In genomic region chr2:237423891-237424290, GRCh38 we compare ENCODE assay signal across 26 cellular contexts. TPM values are rescaled to one million over a fixed set of nuclear protein-coding genes. Genes with fewer than 3 reads are reported as not detected.
A peak's percentile ranks its signal among the peaks of the same experiment; 100 is the strongest.
DNase-seq lines count a peak whose midpoint lies in the region; ATAC-seq and TF ChIP-seq lines count a peak whose summit lies in the region.
"Had no signal": no experiment of that assay in that cellular context is flagged by ENCODE, and none has a peak within 500 bp of the region (broad histone marks: within the 10 kb centered on the region; RNA-seq: fewer than 3 reads in every experiment).

No MANE protein-coding gene starts in this region.

- H3K9ac ChIP-seq in SK-N-SH (peak overlapping the region; percentile 34; the same call in 1 of the 2 replicates), PC-3 (ENCODE audit: low read length) (no peak overlapping the region), smooth muscle cell (ENCODE audit: low read depth) (peak overlapping the region; percentile 42)

- ATAC-seq in SK-N-SH treated with all-trans-retinoic acid at 6 μM for 48 hours (no peak), PC-3 (no peak), GM18909 (IDR thresholded peaks at IDR 0.05; ENCODE audit: poor library complexity, unreplicated experiment) (no peak)

- POLR2A ChIA-PET in SK-N-SH (lab: Yijun Ruan, JAX) = no interaction called here
- POLR2A ChIA-PET in PC-3 (lab: Charles Lee; ENCODE audit: unreplicated experiment) = no interaction called here

- H2AFZ ChIP-seq in SK-N-SH (ENCODE audit: low read depth) (peak overlapping the region; percentile 75), PC-3 (ENCODE audit: low read length) (no peak overlapping the region), hepatocyte (no peak overlapping the region), smooth muscle cell (ENCODE audit: low read depth) (no peak overlapping the region)

- no peak for TF ChIP-seq RAD21 in SK-N-SH (IDR thresholded peaks at IDR 0.05; ENCODE audit: low read length)

- no peak for TF ChIP-seq CTCF in SK-N-SH (IDR thresholded peaks at IDR 0.05)
- no peak for TF ChIP-seq CTCF in PC-3 (conservative IDR thresholded peaks at IDR 0.05; ENCODE audit: low read depth, low read length)
- TF ChIP-seq CTCF in hepatocyte (IDR thresholded peaks at IDR 0.05; ENCODE audit: poor library complexity) = no peak
- no peak for TF ChIP-seq CTCF in smooth muscle cell (IDR thresholded peaks at IDR 0.05; ENCODE audit: borderline replicate concordance, insufficient read depth, poor library complexity, severe bottlenecking)
- no peak for TF ChIP-seq CTCF in GM10266 (IDR thresholded peaks at IDR 0.05; ENCODE audit: control insufficient read depth, insufficient read depth, low read depth, missing control alignments)

- no peaks in the 10 kb centered on the region for H3K79me2 ChIP-seq in SK-N-SH (ENCODE audit: insufficient read depth)
- no peaks in the 10 kb centered on the region; the same call in 1 of the 2 replicates for H3K79me2 ChIP-seq in PC-3 (ENCODE audit: low read length)
- H3K79me2 ChIP-seq in hepatocyte = no peaks in the 10 kb centered on the region
- H3K79me2 ChIP-seq in smooth muscle cell (ENCODE audit: low read depth) = peaks cover 70% of the 10 kb centered on the region

- H3K4me2 ChIP-seq in SK-N-SH (no peak overlapping the region), PC-3 (ENCODE audit: low read length) (no peak overlapping the region), hepatocyte (no peak overlapping the region), smooth muscle cell (peak overlapping the region; percentile 70)

- WGBS in SK-N-SH (ENCODE audit: low lambda C conversion rate) = 93% methylated on average over 2 of the region's 2 CpGs
- WGBS in hepatocyte (ENCODE audit: low lambda C conversion rate, missing lambda C conversion rate) = 76% methylated on average over 2 of the region's 2 CpGs
- WGBS in smooth muscle cell (ENCODE audit: low lambda C conversion rate) = 70% methylated on average over 2 of the region's 2 CpGs

- H3F3A ChIP-seq in SK-N-SH (replicated peaks; ENCODE audit: insufficient read depth) (peaks cover 19% of the 10 kb centered on the region), PC-3 (ENCODE audit: low read length, unreplicated experiment) (peaks cover 5% of the 10 kb centered on the region), smooth muscle cell (ENCODE audit: low read depth) (peaks cover 44% of the 10 kb centered on the region)

- CTCF ChIA-PET in SK-N-SH (lab: Yijun Ruan, JAX) = interaction anchor here (4.6 kb wide), 1 partner anchor 13 kb away, joined by 57 read pairs; no protein-coding TSS in a partner anchor
- CTCF ChIA-PET in PC-3 (lab: Charles Lee) = no interaction called here

- no peak for TF ChIP-seq EP300 in SK-N-SH (IDR thresholded peaks at IDR 0.05; ENCODE audit: borderline replicate concordance in 1 of 2, low read depth in 1 of 2, low read length in 1 of 2)

- H3K9me3 ChIP-seq in SK-N-SH (no peaks in the 10 kb centered on the region), PC-3 (ENCODE audit: low read length) (no peaks in the 10 kb centered on the region), hepatocyte (ENCODE audit: low read depth) (no peaks in the 10 kb centered on the region), smooth muscle cell (replicated peaks; ENCODE audit: low read depth) (no peaks in the 10 kb centered on the region)
- H3K9me3 ChIP-seq: BE2C, Peyer's patch had no signal

- H3K27me3 ChIP-seq in SK-N-SH (ENCODE audit: insufficient read depth) = no peaks in the 10 kb centered on the region
- no peaks in the 10 kb centered on the region for H3K27me3 ChIP-seq in PC-3 (ENCODE audit: low read length)
- no peaks in the 10 kb centered on the region for H3K27me3 ChIP-seq in hepatocyte
- no peaks in the 10 kb centered on the region for H3K27me3 ChIP-seq in smooth muscle cell (ENCODE audit: low read depth)
- H3K27me3 ChIP-seq: BE2C, Peyer's patch had no signal

- BruUV-seq in PC-3 (replicated peaks; lab: Mats Ljungman, UMichigan) = no TSS peak

- no peaks in the 10 kb centered on the region for H3K9me2 ChIP-seq in SK-N-SH
- no peaks in the 10 kb centered on the region for H3K9me2 ChIP-seq in PC-3 (replicated peaks; ENCODE audit: low read length)
- H3K9me2 ChIP-seq in hepatocyte (replicated peaks; ENCODE audit: insufficient read depth) = no peaks in the 10 kb centered on the region

- H3K36me3 ChIP-seq in SK-N-SH (replicated peaks in 1 of 2; ENCODE audit: control insufficient read depth in 1 of 2, insufficient read depth in 2 of 2, low read length in 1 of 2) (no peaks in the 10 kb centered on the region), PC-3 (ENCODE audit: low read depth, low read length) (peaks cover 14% of the 10 kb centered on the region), hepatocyte (replicated peaks; ENCODE audit: insufficient read depth, low read depth) (no peaks in the 10 kb centered on the region), smooth muscle cell (ENCODE audit: low read depth) (no peaks in the 10 kb centered on the region)
- H3K36me3 ChIP-seq: BE2C, Peyer's patch had no signal

- H4K20me1 ChIP-seq in SK-N-SH (ENCODE audit: insufficient read depth) (no peaks in the 10 kb centered on the region), PC-3 (ENCODE audit: low read length) (no peaks in the 10 kb centered on the region), hepatocyte (ENCODE audit: insufficient read depth, poor library complexity, severe bottlenecking) (no peaks in the 10 kb centered on the region), smooth muscle cell (ENCODE audit: low read depth) (no peaks in the 10 kb centered on the region)

- H3K27ac ChIP-seq in SK-N-SH (ENCODE audit: low read depth in 2 of 2, low read length in 1 of 2) (peak overlapping the region; percentile 31 to 82; a peak in 3 of 4 replicates), PC-3 (ENCODE audit: low read length) (peak overlapping the region; percentile 19; the same call in 1 of the 2 replicates), hepatocyte (peak overlapping the region; percentile 1), smooth muscle cell (ENCODE audit: low read depth) (peak overlapping the region; percentile 100)
- H3K27ac ChIP-seq: 22Rv1, Peyer's patch had no signal

- DNase-seq in SK-N-SH = no peak
- DNase-seq in PC-3 = no peak
- no peak for DNase-seq in hepatocyte (ENCODE audit: low spot score)
- DNase-seq in smooth muscle cell (lab: John Stamatoyannopoulos, UW; ENCODE audit: unreplicated experiment) = no peak
- no peak for DNase-seq in NCI-H187 (lab: John Stamatoyannopoulos, UW)
- DNase-seq in GM10266 (ENCODE audit: extremely low spot score) = no peak
- DNase-seq: ACHN; BE2C; CD8-positive, alpha-beta memory T cell; DMS 273 treated with DMSO at 0.1 percent for 48 hours; DMS79; GF-D8; H7; KG1; MM.1S; NCI-H1694; NCI-H2081; NCI-H2227 treated with DMSO at 0.1 percent for 48 hours; NCI-H526 treated with DMSO at 0.1 percent for 48 hours; Peyer's patch; SHP77 treated with DMSO at 0.1 percent for 48 hours had no signal

- intact Hi-C loops in PC-3 (cut with micrococcal nuclease) = no loop called here

- H3K4me1 ChIP-seq in SK-N-SH (ENCODE audit: control insufficient read depth in 1 of 2, insufficient read depth in 2 of 2, low read depth in 1 of 2, low read length in 1 of 2) (peaks cover 16 to 18% of the 10 kb centered on the region in 2 experiments; a peak in 2 of 4 replicates), PC-3 (ENCODE audit: insufficient read depth, low read length) (peaks cover 10% of the 10 kb centered on the region), hepatocyte (ENCODE audit: insufficient read depth) (peaks cover 26% of the 10 kb centered on the region), smooth muscle cell (ENCODE audit: low read depth) (peaks cover 4% of the 10 kb centered on the region)
- H3K4me1 ChIP-seq: Peyer's patch had no signal

- H3K4me3 ChIP-seq in SK-N-SH (ENCODE audit: low read depth in 2 of 2, low read length in 1 of 2) (no peak overlapping the region), PC-3 (ENCODE audit: low read length) (no peak overlapping the region), hepatocyte (no peak overlapping the region), smooth muscle cell (no peak overlapping the region)
- H3K4me3 ChIP-seq: Peyer's patch had no signal

TF ChIP-seq in SK-N-SH, 30 proteins besides CTCF, POLR2A, EP300 and RAD21 (continues in another document):
- TF ChIP-seq JUND (IDR thresholded peaks at IDR 0.05) = no peak
- TF ChIP-seq NRF1 (IDR thresholded peaks at IDR 0.05; ENCODE audit: low read depth, low read length) = no peak
- TF ChIP-seq RCOR1 (IDR thresholded peaks at IDR 0.05; ENCODE audit: low read length) = no peak
- TF ChIP-seq, protein P1, sequence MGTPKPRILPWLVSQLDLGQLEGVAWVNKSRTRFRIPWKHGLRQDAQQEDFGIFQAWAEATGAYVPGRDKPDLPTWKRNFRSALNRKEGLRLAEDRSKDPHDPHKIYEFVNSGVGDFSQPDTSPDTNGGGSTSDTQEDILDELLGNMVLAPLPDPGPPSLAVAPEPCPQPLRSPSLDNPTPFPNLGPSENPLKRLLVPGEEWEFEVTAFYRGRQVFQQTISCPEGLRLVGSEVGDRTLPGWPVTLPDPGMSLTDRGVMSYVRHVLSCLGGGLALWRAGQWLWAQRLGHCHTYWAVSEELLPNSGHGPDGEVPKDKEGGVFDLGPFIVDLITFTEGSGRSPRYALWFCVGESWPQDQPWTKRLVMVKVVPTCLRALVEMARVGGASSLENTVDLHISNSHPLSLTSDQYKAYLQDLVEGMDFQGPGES (IDR thresholded peaks at IDR 0.05; ENCODE audit: low read depth, low read length) = no peak
- no peak for TF ChIP-seq TCF12 (IDR thresholded peaks at IDR 0.05)

TF ChIP-seq in SK-N-SH treated with all-trans-retinoic acid at 6 μM for 48 hours, 23 proteins besides CTCF, POLR2A, EP300 and RAD21 (continues in another document):
- TF ChIP-seq BACH2 (CRISPR knock-in tag; IDR thresholded peaks at IDR 0.05; ENCODE audit: borderline replicate concordance) (no peak), OSR1 (CRISPR knock-in tag; IDR thresholded peaks at IDR 0.05) (no peak), ZNF565 (CRISPR knock-in tag; conservative IDR thresholded peaks at IDR 0.05; ENCODE audit: low read depth) (no peak), ZC3H10 (CRISPR knock-in tag; IDR thresholded peaks at IDR 0.05) (no peak), CSDC2 (CRISPR knock-in tag; IDR thresholded peaks at IDR 0.05) (no peak), PPARA (CRISPR knock-in tag; IDR thresholded peaks at IDR 0.05; ENCODE audit: borderline replicate concordance) (no peak)

RNA-seq across cellular contexts. Expression of gene COL6A3, which starts 9.9 kb away (rescaled TPM):
- 10.7 and 18.5 TPM in 2 replicates for polyA plus RNA-seq in SK-N-SH (2012; rRNA removed)
- 9.2 and 11.4 TPM in 2 replicates for polyA plus RNA-seq in SK-N-SH (2012; cell fraction: cytosol; rRNA removed)
- polyA plus RNA-seq in SK-N-SH (2012; cell fraction: nucleus; rRNA removed) = 16.1 and 17.7 TPM in 2 replicates
- total RNA-seq in PC-3 (2014; rRNA removed) = 45.0 and 53.4 TPM in 2 replicates
- total RNA-seq in hepatocyte = 158 and 250 TPM in 2 replicates
- 70.7 and 80.7 TPM in 2 replicates for polyA plus RNA-seq in hepatocyte
- 1,708 and 1,938 TPM in 2 replicates for total RNA-seq in smooth muscle cell
- polyA plus RNA-seq in smooth muscle cell = 643 and 888 TPM in 2 replicates
- total RNA-seq: OCI-LY7 had no signal
- polyA plus RNA-seq: CD14-positive monocyte had no signal

Comparison
In these comparisons a context has a peak if more than half of its experiments do, and no peak if none do; other contexts are left out.
1. H3K27ac ChIP-seq: peak in every context shown above with its lines; median percentile 100 in smooth muscle cell; 56 in SK-N-SH; 19 in PC-3; 1 in hepatocyte.